9 cellular contexts compared by ENCODE assay signal in genomic region chr1:31576201-31576669, GRCh38. TPM values are rescaled to one million over a fixed set of nuclear protein-coding genes. Genes with fewer than 3 reads are reported as not detected.
DNase-seq lines count a peak whose midpoint lies in the region; ATAC-seq and TF ChIP-seq lines count a peak whose summit lies in the region.
"Had no signal": no experiment of that assay in that cellular context is flagged by ENCODE, and none has a peak within 500 bp of the region (broad histone marks: within the 10 kb centered on the region; RNA-seq: fewer than 3 reads in every experiment).

TINAGL1 (plus strand) TSS chr1:31576515; CDS start chr1:31577149, 634 bp downstream.

- peaks cover 11% of the 10 kb centered on the region for H3K27me3 Mint-ChIP-seq in activated CD4-positive, alpha-beta memory T cell treated with anti-CD3 and anti-CD28 coated beads, Interleukin-2, amount 10 ng/mL, durations not matched to agents 7 days and 5 days
- peaks cover 16% of the 10 kb centered on the region for H3K27me3 Mint-ChIP-seq in activated CD4-positive, alpha-beta memory T cell treated with anti-CD3 and anti-CD28 coated beads for 36 hours
- H3K27me3 Mint-ChIP-seq in memory B cell, result peaks cover 22% of the 10 kb centered on the region

- peak; percentile 26 for ATAC-seq in memory B cell (ENCODE audit: low read depth)
- ATAC-seq in upper lobe of right lung, result peak; percentile 80
- no peak for ATAC-seq in HG03159 (IDR thresholded peaks at IDR 0.05; ENCODE audit: unreplicated experiment)
- ATAC-seq in GM18868 (IDR thresholded peaks at IDR 0.05; ENCODE audit: unreplicated experiment), result no peak

- POLR2A ChIA-PET in activated CD4-positive, alpha-beta memory T cell treated with anti-CD3 and anti-CD28 coated beads, Interleukin-2, amount 10 ng/mL, durations not matched to agents 7 days and 5 days (lab: Charles Lee), result no interaction called here
- POLR2A ChIA-PET in activated CD4-positive, alpha-beta memory T cell treated with anti-CD3 and anti-CD28 coated beads for 36 hours (lab: Charles Lee), result no interaction called here

- H3K4me1 ChIP-seq in upper lobe of right lung, result peaks cover 41% of the 10 kb centered on the region

- H3K36me3 ChIP-seq in upper lobe of right lung, result no peaks in the 10 kb centered on the region

- H3K27me3 ChIP-seq in upper lobe of right lung, result no peaks in the 10 kb centered on the region

- no peak for TF ChIP-seq CTCF in upper lobe of right lung (IDR thresholded peaks at IDR 0.05)

- H3K4me3 Mint-ChIP-seq in activated CD4-positive, alpha-beta memory T cell treated with anti-CD3 and anti-CD28 coated beads, Interleukin-2, amount 10 ng/mL, durations not matched to agents 7 days and 5 days, result no peak within 1 kb of the TSS
- no peak within 1 kb of the TSS for H3K4me3 Mint-ChIP-seq in activated CD4-positive, alpha-beta memory T cell treated with anti-CD3 and anti-CD28 coated beads for 36 hours
- no peak within 1 kb of the TSS for H3K4me3 Mint-ChIP-seq in memory B cell
- H3K4me3 Mint-ChIP-seq: CD4-positive, CD25-positive, alpha-beta regulatory T cell had no signal

- H3K9me3 Mint-ChIP-seq in activated CD4-positive, alpha-beta memory T cell treated with anti-CD3 and anti-CD28 coated beads, Interleukin-2, amount 10 ng/mL, durations not matched to agents 7 days and 5 days, result no peaks in the 10 kb centered on the region
- no peaks in the 10 kb centered on the region for H3K9me3 Mint-ChIP-seq in activated CD4-positive, alpha-beta memory T cell treated with anti-CD3 and anti-CD28 coated beads for 36 hours
- H3K9me3 Mint-ChIP-seq in memory B cell, result no peaks in the 10 kb centered on the region
- H3K9me3 Mint-ChIP-seq: CD4-positive, CD25-positive, alpha-beta regulatory T cell had no signal

- H3K9me3 ChIP-seq in upper lobe of right lung, result no peaks in the 10 kb centered on the region

- peak within 1 kb of the TSS; percentile 65 for H3K4me3 ChIP-seq in upper lobe of right lung

- H3K27ac ChIP-seq in upper lobe of right lung, result peak within 1 kb of the TSS; percentile 76

- H3K36me3 Mint-ChIP-seq in activated CD4-positive, alpha-beta memory T cell treated with anti-CD3 and anti-CD28 coated beads, Interleukin-2, amount 10 ng/mL, durations not matched to agents 7 days and 5 days (ENCODE audit: low read depth), result no peaks in the 10 kb centered on the region
- no peaks in the 10 kb centered on the region for H3K36me3 Mint-ChIP-seq in activated CD4-positive, alpha-beta memory T cell treated with anti-CD3 and anti-CD28 coated beads for 36 hours
- no peaks in the 10 kb centered on the region for H3K36me3 Mint-ChIP-seq in memory B cell
- H3K36me3 Mint-ChIP-seq: CD4-positive, CD25-positive, alpha-beta regulatory T cell had no signal

- H3K27ac Mint-ChIP-seq in activated CD4-positive, alpha-beta memory T cell treated with anti-CD3 and anti-CD28 coated beads, Interleukin-2, amount 10 ng/mL, durations not matched to agents 7 days and 5 days, result no peak within 1 kb of the TSS
- no peak within 1 kb of the TSS for H3K27ac Mint-ChIP-seq in activated CD4-positive, alpha-beta memory T cell treated with anti-CD3 and anti-CD28 coated beads for 36 hours
- H3K27ac Mint-ChIP-seq in memory B cell, result no peak within 1 kb of the TSS
- H3K27ac Mint-ChIP-seq: CD4-positive, CD25-positive, alpha-beta regulatory T cell had no signal

- CTCF ChIA-PET in activated CD4-positive, alpha-beta memory T cell treated with anti-CD3 and anti-CD28 coated beads, Interleukin-2, amount 10 ng/mL, durations not matched to agents 7 days and 5 days (lab: Charles Lee), result no interaction called here
- CTCF ChIA-PET in activated CD4-positive, alpha-beta memory T cell treated with anti-CD3 and anti-CD28 coated beads for 36 hours (lab: Charles Lee), result no interaction called here

- intact Hi-C loops in activated CD4-positive, alpha-beta memory T cell treated with anti-CD3 and anti-CD28 coated beads for 36 hours (cut with micrococcal nuclease), result no loop called here
- intact Hi-C loops in upper lobe of right lung (cut with DNase I), result no loop called here

- peaks cover 2% of the 10 kb centered on the region for H3K4me1 Mint-ChIP-seq in activated CD4-positive, alpha-beta memory T cell treated with anti-CD3 and anti-CD28 coated beads, Interleukin-2, amount 10 ng/mL, durations not matched to agents 7 days and 5 days
- H3K4me1 Mint-ChIP-seq in activated CD4-positive, alpha-beta memory T cell treated with anti-CD3 and anti-CD28 coated beads for 36 hours (ENCODE audit: low read depth), result peaks cover 3% of the 10 kb centered on the region
- H3K4me1 Mint-ChIP-seq in memory B cell, result peaks cover under 1% of the 10 kb centered on the region

- DNase-seq in activated CD4-positive, alpha-beta memory T cell treated with anti-CD3 and anti-CD28 coated beads, Interleukin-2, amount 10 ng/mL, durations not matched to agents 7 days and 5 days, result peak; percentile 16
- no peak for DNase-seq in activated CD4-positive, alpha-beta memory T cell treated with anti-CD3 and anti-CD28 coated beads for 36 hours
- DNase-seq in ecto neural progenitor cell (ENCODE audit: low spot score), result peak; percentile 54
- DNase-seq in memory B cell (ENCODE audit: low spot score in 2 of 2), result no peak
- DNase-seq in upper lobe of right lung, result peak; percentile 85
- no peak for DNase-seq in stimulated activated CD8-positive, alpha-beta memory T cell treated with anti-CD3 and anti-CD28 coated beads, Interleukin-4, amount 100 ng/mL, for 48 hours

RNA-seq across cellular contexts. Expression of gene TINAGL1, which starts in this region (rescaled TPM):
- not detected for total RNA-seq in activated CD4-positive, alpha-beta memory T cell treated with anti-CD3 and anti-CD28 coated beads, Interleukin-2, amount 10 ng/mL, durations not matched to agents 7 days and 5 days
- total RNA-seq in activated CD4-positive, alpha-beta memory T cell treated with anti-CD3 and anti-CD28 coated beads for 36 hours, result not detected
- 154 TPM for total RNA-seq in upper lobe of right lung
- total RNA-seq: CD4-positive, CD25-positive, alpha-beta regulatory T cell had no signal

Comparison
In these comparisons a context has a peak if more than half of its experiments do, and no peak if none do; other contexts are left out.
1. RNA of gene TINAGL1 (total RNA-seq): 154 TPM in upper lobe of right lung (single experiment); not detected in activated CD4-positive, alpha-beta memory T cell treated with anti-CD3 and anti-CD28 coated beads, Interleukin-2, amount 10 ng/mL, durations not matched to agents 7 days and 5 days and not detected in activated CD4-positive, alpha-beta memory T cell treated with anti-CD3 and anti-CD28 coated beads for 36 hours; every median in the first group is over 100 times any median in the second.
2. Peak in DNase-seq in activated CD4-positive, alpha-beta memory T cell treated with anti-CD3 and anti-CD28 coated beads, Interleukin-2, amount 10 ng/mL, durations not matched to agents 7 days and 5 days; RNA of the gene not detected or under 1 TPM.
3. DNase-seq: peak in ecto neural progenitor cell (single experiment) and upper lobe of right lung (single experiment); none in activated CD4-positive, alpha-beta memory T cell treated with anti-CD3 and anti-CD28 coated beads for 36 hours (single experiment), memory B cell (0 of 2) and stimulated activated CD8-positive, alpha-beta memory T cell treated with anti-CD3 and anti-CD28 coated beads, Interleukin-4, amount 100 ng/mL, for 48 hours (single experiment).
4. ATAC-seq: peak in memory B cell (single experiment) and upper lobe of right lung (single experiment); none in HG03159 (single experiment) and GM18868 (single experiment).